Comparison of ENCODE assay signal across 1 cellular context in the genomic region with DNA sequence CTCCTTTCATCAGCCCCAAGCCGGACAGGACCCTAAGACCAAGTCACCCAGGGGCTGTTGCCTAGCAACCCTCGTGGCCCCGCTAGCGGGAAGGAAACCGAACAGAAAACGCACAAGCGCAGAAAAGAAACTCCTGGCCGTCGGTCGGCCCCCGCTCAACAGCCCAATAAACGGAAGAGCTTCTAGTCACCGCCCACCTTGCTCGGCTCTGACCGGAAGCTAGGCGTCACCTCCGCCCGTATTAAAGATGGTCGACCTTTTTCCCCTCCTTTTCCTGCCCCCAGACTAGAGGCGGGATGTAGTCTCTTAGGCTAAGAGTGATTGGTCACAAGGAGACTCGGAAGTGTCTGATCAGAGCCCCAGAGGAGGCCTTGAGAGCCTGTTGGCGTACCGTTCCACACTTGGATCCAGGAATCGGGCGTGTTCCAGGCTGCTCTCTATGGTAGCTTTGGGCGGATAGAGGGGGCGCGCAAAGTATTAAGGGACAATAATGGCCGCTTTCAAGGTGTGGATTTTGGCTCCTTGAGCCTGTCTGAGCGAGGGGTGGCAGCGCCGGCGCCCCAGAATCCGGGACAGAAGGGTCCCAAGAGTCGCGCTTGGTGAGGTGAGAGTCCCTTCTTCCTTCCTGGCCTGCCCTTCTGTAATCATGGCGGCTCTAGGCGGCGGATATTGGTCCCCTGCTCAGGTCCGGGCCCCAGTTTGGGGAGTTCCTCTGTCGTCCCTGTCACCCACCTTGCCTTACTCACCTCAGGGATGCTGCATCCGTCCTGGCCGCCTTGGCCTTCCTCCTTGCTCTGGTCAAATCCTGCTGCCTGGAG.
TF ChIP-seq lines count a peak whose summit lies in the region.

A gene (plus strand): TSS at position 400 of the 818 bp plus-strand sequence. CDS start 2,311 bp downstream, outside the sequence.
A gene (minus strand): TSS at position 173 of the 818 bp plus-strand sequence. CDS start 2,871 bp downstream, outside the sequence.

TF ChIP-seq in K562, 482 proteins besides CTCF, POLR2A, EP300 and RAD21 (continued from another document):
- TF ChIP-seq, protein P1, sequence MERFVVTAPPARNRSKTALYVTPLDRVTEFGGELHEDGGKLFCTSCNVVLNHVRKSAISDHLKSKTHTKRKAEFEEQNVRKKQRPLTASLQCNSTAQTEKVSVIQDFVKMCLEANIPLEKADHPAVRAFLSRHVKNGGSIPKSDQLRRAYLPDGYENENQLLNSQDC (CRISPR knock-in tag; IDR thresholded peaks at IDR 0.05): no peak
- TF ChIP-seq TCF7 (IDR thresholded peaks at IDR 0.05; ENCODE audit: borderline replicate concordance) (no peak), ZC3H11A (IDR thresholded peaks at IDR 0.05; ENCODE audit: low read depth, low read length) (no peak), NELFE (IDR thresholded peaks at IDR 0.05; ENCODE audit: insufficient read depth, insufficient read length) (no peak)
